In the genomic region with DNA sequence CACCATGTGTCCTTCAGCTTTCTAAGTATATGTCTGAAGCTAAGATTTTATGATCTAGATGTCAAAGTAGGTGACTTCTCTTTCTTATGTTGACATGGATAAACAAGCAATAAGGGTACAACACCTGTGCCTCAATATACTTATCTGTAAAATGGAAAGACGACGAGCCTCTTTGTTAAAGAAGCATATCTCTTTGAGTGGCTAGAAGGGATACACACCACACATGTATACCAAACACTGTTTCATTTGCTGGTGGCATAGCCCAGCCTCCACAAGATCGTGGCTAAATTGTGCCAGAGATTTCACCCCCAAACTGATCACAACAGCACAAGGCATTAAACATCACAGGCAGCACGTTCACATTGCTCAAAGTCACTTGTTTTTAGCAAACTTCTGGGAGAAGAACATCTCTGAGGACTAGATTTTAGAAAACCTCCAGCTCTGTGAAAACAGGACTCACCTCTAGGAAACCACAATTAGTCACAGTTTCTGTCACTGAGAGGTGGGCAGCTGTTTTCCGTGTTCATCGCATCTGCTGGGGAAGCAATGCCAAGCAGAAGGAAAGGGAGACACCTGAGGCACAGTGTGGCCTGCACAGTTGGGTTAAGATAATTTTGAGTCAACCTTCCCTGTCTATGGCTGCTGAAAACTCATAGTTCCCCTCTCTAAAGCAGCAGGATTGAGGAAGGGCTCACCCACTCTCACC, we compare ENCODE assay signal across 1 cellular context.
A peak's percentile ranks its signal among the peaks of the same experiment; 100 is the strongest.
TF ChIP-seq lines count a peak whose summit lies in the region.

No MANE protein-coding gene starts in this region.

TF ChIP-seq in HepG2, 621 proteins besides CTCF, POLR2A, EP300 and RAD21 (continued from another document):
- TF ChIP-seq, protein P1, sequence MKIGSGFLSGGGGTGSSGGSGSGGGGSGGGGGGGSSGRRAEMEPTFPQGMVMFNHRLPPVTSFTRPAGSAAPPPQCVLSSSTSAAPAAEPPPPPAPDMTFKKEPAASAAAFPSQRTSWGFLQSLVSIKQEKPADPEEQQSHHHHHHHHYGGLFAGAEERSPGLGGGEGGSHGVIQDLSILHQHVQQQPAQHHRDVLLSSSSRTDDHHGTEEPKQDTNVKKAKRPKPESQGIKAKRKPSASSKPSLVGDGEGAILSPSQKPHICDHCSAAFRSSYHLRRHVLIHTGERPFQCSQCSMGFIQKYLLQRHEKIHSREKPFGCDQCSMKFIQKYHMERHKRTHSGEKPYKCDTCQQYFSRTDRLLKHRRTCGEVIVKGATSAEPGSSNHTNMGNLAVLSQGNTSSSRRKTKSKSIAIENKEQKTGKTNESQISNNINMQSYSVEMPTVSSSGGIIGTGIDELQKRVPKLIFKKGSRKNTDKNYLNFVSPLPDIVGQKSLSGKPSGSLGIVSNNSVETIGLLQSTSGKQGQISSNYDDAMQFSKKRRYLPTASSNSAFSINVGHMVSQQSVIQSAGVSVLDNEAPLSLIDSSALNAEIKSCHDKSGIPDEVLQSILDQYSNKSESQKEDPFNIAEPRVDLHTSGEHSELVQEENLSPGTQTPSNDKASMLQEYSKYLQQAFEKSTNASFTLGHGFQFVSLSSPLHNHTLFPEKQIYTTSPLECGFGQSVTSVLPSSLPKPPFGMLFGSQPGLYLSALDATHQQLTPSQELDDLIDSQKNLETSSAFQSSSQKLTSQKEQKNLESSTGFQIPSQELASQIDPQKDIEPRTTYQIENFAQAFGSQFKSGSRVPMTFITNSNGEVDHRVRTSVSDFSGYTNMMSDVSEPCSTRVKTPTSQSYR (CRISPR knock-in tag; IDR thresholded peaks at IDR 0.05; ENCODE audit: borderline replicate concordance): no peak
- TF ChIP-seq SMAD3 (CRISPR knock-in tag; IDR thresholded peaks at IDR 0.05) (no peak), SOX6 (IDR thresholded peaks at IDR 0.05) (no peak), SOX6 (CRISPR knock-in tag; IDR thresholded peaks at IDR 0.05) (no peak), ZNF564 (CRISPR knock-in tag; IDR thresholded peaks at IDR 0.05) (no peak), RARA (CRISPR knock-in tag; IDR thresholded peaks at IDR 0.05) (no peak), RBM22 (optimal IDR thresholded peaks at IDR 0.05; ENCODE audit: low read length) (peak; percentile 66), ZNF619 (CRISPR knock-in tag; IDR thresholded peaks at IDR 0.05) (0 out of 2 replicates have a peak, but pooled peaks have one; percentile 51), MAZ (IDR thresholded peaks at IDR 0.05; ENCODE audit: borderline replicate concordance, low read depth, low read length) (no peak), MAZ (CRISPR knock-in tag; IDR thresholded peaks at IDR 0.05; ENCODE audit: low read depth) (no peak)
- TF ChIP-seq, protein P2, sequence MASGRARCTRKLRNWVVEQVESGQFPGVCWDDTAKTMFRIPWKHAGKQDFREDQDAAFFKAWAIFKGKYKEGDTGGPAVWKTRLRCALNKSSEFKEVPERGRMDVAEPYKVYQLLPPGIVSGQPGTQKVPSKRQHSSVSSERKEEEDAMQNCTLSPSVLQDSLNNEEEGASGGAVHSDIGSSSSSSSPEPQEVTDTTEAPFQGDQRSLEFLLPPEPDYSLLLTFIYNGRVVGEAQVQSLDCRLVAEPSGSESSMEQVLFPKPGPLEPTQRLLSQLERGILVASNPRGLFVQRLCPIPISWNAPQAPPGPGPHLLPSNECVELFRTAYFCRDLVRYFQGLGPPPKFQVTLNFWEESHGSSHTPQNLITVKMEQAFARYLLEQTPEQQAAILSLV (CRISPR knock-in tag; IDR thresholded peaks at IDR 0.05; ENCODE audit: borderline replicate concordance): no peak
- TF ChIP-seq, protein P3, sequence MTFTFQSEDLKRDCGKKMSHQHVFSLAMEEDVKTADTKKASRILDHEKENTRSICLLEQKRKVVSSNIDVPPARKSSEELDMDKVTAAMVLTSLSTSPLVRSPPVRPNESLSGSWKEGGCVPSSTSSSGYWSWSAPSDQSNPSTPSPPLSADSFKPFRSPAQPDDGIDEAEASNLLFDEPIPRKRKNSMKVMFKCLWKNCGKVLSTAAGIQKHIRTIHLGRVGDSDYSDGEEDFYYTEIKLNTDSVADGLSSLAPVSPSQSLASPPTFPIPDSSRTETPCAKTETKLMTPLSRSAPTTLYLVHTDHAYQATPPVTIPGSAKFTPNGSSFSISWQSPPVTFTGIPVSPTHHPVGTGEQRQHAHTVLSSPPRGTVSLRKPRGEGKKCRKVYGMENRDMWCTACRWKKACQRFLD (CRISPR knock-in tag; IDR thresholded peaks at IDR 0.05; ENCODE audit: borderline replicate concordance): no peak
